31 cellular contexts compared by ENCODE assay signal in genomic region chr17:68131456-68131855, GRCh38.
"Had no signal": no experiment of that assay in that cellular context is flagged by ENCODE, and none has a peak within 500 bp of the region (broad histone marks: within the 10 kb centered on the region; RNA-seq: fewer than 3 reads in every experiment).

No MANE protein-coding gene starts in this region.

- H2AFZ ChIP-seq: neural progenitor cell, parathyroid adenoma had no signal

- H3K27ac Mint-ChIP-seq: naive thymus-derived CD4-positive, alpha-beta T cell; natural killer cell; nephron; neural progenitor cell; progenitor cell of endocrine pancreas; stimulated activated memory B cell treated with anti-CD40 and anti-IgM and Interleukin-4, amounts not matched to agents 10 μg/mL and 1 μg/mL and 100 μg/mL, for 72 hours; stimulated activated naive CD8-positive, alpha-beta T cell treated with anti-CD3 and anti-CD28 coated beads, Interleukin-15, amount 100 ng/mL, for 72 hours; type B pancreatic cell had no signal

- H3K9me3 ChIP-seq: ovary, psoas muscle, spleen, suprapubic skin, testis, tibial artery, transverse colon, upper lobe of right lung, uterus had no signal

- H3K27me3 ChIP-seq: neural progenitor cell, ovary, spleen, suprapubic skin, testis, tibial artery, transverse colon, upper lobe of right lung, uterus had no signal

- H3K4me3 ChIP-seq: neural progenitor cell, ovary, psoas muscle, skin epidermis, smooth muscle cell, spleen, suprapubic skin, testis, tibial artery, transverse colon, upper lobe of right lung, uterus had no signal

- H3K4me1 ChIP-seq: suprapubic skin, transverse colon, upper lobe of right lung, uterus had no signal

- H3K9ac ChIP-seq: neural progenitor cell, parathyroid adenoma had no signal

- H3K4me3 Mint-ChIP-seq: naive thymus-derived CD4-positive, alpha-beta T cell; natural killer cell; nephron; neural progenitor cell; stimulated activated memory B cell treated with anti-CD40 and anti-IgM and Interleukin-4, amounts not matched to agents 10 μg/mL and 1 μg/mL and 100 μg/mL, for 72 hours; stimulated activated naive CD8-positive, alpha-beta T cell treated with anti-CD3 and anti-CD28 coated beads, Interleukin-15, amount 100 ng/mL, for 72 hours; type B pancreatic cell had no signal

- H3K9me3 Mint-ChIP-seq: naive thymus-derived CD4-positive, alpha-beta T cell; natural killer cell; nephron; neural progenitor cell; stimulated activated memory B cell treated with anti-CD40 and anti-IgM and Interleukin-4, amounts not matched to agents 10 μg/mL and 1 μg/mL and 100 μg/mL, for 72 hours; stimulated activated naive CD8-positive, alpha-beta T cell treated with anti-CD3 and anti-CD28 coated beads, Interleukin-15, amount 100 ng/mL, for 72 hours; type B pancreatic cell had no signal

- H3K4me2 ChIP-seq: neural progenitor cell, smooth muscle cell had no signal

- H3K27me3 Mint-ChIP-seq: naive thymus-derived CD4-positive, alpha-beta T cell; progenitor cell of endocrine pancreas; stimulated activated memory B cell treated with anti-CD40 and anti-IgM and Interleukin-4, amounts not matched to agents 10 μg/mL and 1 μg/mL and 100 μg/mL, for 72 hours; stimulated activated naive CD8-positive, alpha-beta T cell treated with anti-CD3 and anti-CD28 coated beads, Interleukin-15, amount 100 ng/mL, for 72 hours; type B pancreatic cell had no signal

- H3K36me3 ChIP-seq: neural progenitor cell, ovary, uterus had no signal

- H3K4me1 Mint-ChIP-seq: stimulated activated memory B cell treated with anti-CD40 and anti-IgM and Interleukin-4, amounts not matched to agents 10 μg/mL and 1 μg/mL and 100 μg/mL, for 72 hours had no signal

- DNase-seq: naive thymus-derived CD4-positive, alpha-beta T cell; natural killer cell; occipital lobe; ovary; posterior cingulate gyrus; psoas muscle; right cardiac atrium; spleen; stimulated activated CD4-positive, alpha-beta T cell treated with anti-CD3 and anti-CD28 coated beads, Interleukin-12 subunit alpha, Interleukin-12 subunit beta, amount 100 ng/mL, for 4 hours; stimulated activated CD4-positive, alpha-beta T cell treated with anti-CD3 and anti-CD28 coated beads, Interleukin-1b, Interleukin-23, amount 100 ng/mL, for 48 hours; stimulated activated CD4-positive, alpha-beta T cell treated with anti-CD3 and anti-CD28 coated beads, Interleukin-4, amount 100 ng/mL, for 1 hour; stimulated activated CD4-positive, alpha-beta T cell treated with anti-CD3 and anti-CD28 coated beads, Interleukin-4, amount 100 ng/mL, for 4 hours; stimulated activated CD8-positive, alpha-beta memory T cell treated with anti-CD3 and anti-CD28 coated beads, Interleukin-4, amount 100 ng/mL, for 48 hours; stimulated activated naive CD4-positive, alpha-beta T cell; stimulated activated naive CD8-positive, alpha-beta T cell treated with anti-CD3 and anti-CD28 coated beads, Interleukin-15, amount 100 ng/mL, for 72 hours; substantia nigra; testis; tibial artery; transverse colon; upper lobe of right lung; uterus had no signal

- ATAC-seq: naive thymus-derived CD4-positive, alpha-beta T cell; natural killer cell; psoas muscle; right cardiac atrium; sciatic nerve; stimulated activated memory B cell treated with anti-CD40 and anti-IgM and Interleukin-4, amounts not matched to agents 10 μg/mL and 1 μg/mL and 100 μg/mL, for 72 hours; stimulated activated naive CD8-positive, alpha-beta T cell treated with anti-CD3 and anti-CD28 coated beads, Interleukin-15, amount 100 ng/mL, for 72 hours; upper lobe of right lung had no signal

- H3K27ac ChIP-seq: neural progenitor cell, ovary, parathyroid adenoma, psoas muscle, skin epidermis, spleen, suprapubic skin, testis, tibial artery, transverse colon, upper lobe of right lung, uterus had no signal
